Comparison of ENCODE assay signal across 30 cellular contexts in genomic region chr12:12609692-12610091, GRCh38.
"Had no signal": no experiment of that assay in that cellular context is flagged by ENCODE, and none has a peak within 500 bp of the region (broad histone marks: within the 10 kb centered on the region; RNA-seq: fewer than 3 reads in every experiment).

No MANE protein-coding gene starts in this region.

- H3K27me3 Mint-ChIP-seq: activated B cell treated with CpG ODN at 0.5 μM for 24 hours; activated CD4-positive, alpha-beta T cell treated with anti-CD3 and anti-CD28 coated beads, Interleukin-2, amount 10 ng/mL, durations not matched to agents 7 days and 5 days; activated naive CD8-positive, alpha-beta T cell treated with anti-CD3 and anti-CD28 coated beads, Interleukin-2, amount 10 ng/mL, durations not matched to agents 7 days and 5 days; T-cell had no signal

- H3K4me3 ChIP-seq: ascending aorta, breast epithelium, cardiac muscle cell, colonic mucosa, esophagus squamous epithelium, gastroesophageal sphincter, heart right ventricle had no signal

- H3K4me3 Mint-ChIP-seq: activated naive CD8-positive, alpha-beta T cell treated with anti-CD3 and anti-CD28 coated beads, Interleukin-2, amount 10 ng/mL, durations not matched to agents 7 days and 5 days; T-helper 2 cell treated with Interferon-gamma antibody and Interleukin-4, amounts not matched to agents 5 μg/mL and 100 μg/mL, for 36 hours had no signal

- H3K9me3 ChIP-seq: ascending aorta, breast epithelium, colonic mucosa, esophagus squamous epithelium, gastroesophageal sphincter, heart right ventricle had no signal

- H3K36me3 ChIP-seq: ascending aorta, breast epithelium, cardiac muscle cell, colonic mucosa, gastroesophageal sphincter, WERI-Rb-1 had no signal

- DNase-seq: activated B cell treated with CpG ODN at 0.5 μM for 24 hours; activated CD4-positive, alpha-beta T cell treated with anti-CD3 and anti-CD28 coated beads for 4 hours; activated CD4-positive, alpha-beta T cell treated with anti-CD3 and anti-CD28 coated beads, Interleukin-2, amount 10 ng/mL, durations not matched to agents 7 days and 5 days; activated CD4-positive, alpha-beta T cell treated with anti-CD3 and anti-CD28 coated beads, Interleukin-2, amount 50 U/mL, for 4 hours; activated CD8-positive, alpha-beta memory T cell treated with anti-CD3 and anti-CD28 coated beads for 24 hours; activated gamma-delta T cell; activated naive CD4-positive, alpha-beta T cell; activated naive CD4-positive, alpha-beta T cell treated with anti-CD3 and anti-CD28 coated beads, Interleukin-2, amount 10 ng/mL, durations not matched to agents 7 days and 5 days; activated naive CD8-positive, alpha-beta T cell treated with anti-CD3 and anti-CD28 coated beads, Interleukin-2, amount 10 ng/mL, durations not matched to agents 7 days and 5 days; activated T-cell treated with anti-CD3 and anti-CD28 coated beads, Interleukin-2, amount 50 U/mL, for 72 hours; central memory CD4-positive, alpha-beta T cell; cerebellar nuclear complex; colonic mucosa; effector CD8-positive, alpha-beta T cell; esophagus squamous epithelium; foreskin melanocyte; heart right ventricle; SW 1271; T-cell; T1000; WERI-Rb-1 had no signal

- H3K9me3 Mint-ChIP-seq: activated B cell treated with CpG ODN at 0.5 μM for 24 hours; activated CD4-positive, alpha-beta T cell treated with anti-CD3 and anti-CD28 coated beads, Interleukin-2, amount 10 ng/mL, durations not matched to agents 7 days and 5 days; activated naive CD4-positive, alpha-beta T cell treated with anti-CD3 and anti-CD28 coated beads, Interleukin-2, amount 10 ng/mL, durations not matched to agents 7 days and 5 days; activated naive CD4-positive, alpha-beta T cell treated with anti-CD3 and anti-CD28 coated beads, Interleukin-2, amount 50 U/mL, for 72 hours; activated naive CD8-positive, alpha-beta T cell treated with anti-CD3 and anti-CD28 coated beads, Interleukin-2, amount 10 ng/mL, durations not matched to agents 7 days and 5 days; activated T-cell treated with anti-CD3 and anti-CD28 coated beads, Interleukin-2, amount 50 U/mL, for 72 hours; T-cell; T-helper 1 cell treated with Interleukin-12 subunit alpha and Interleukin-12 subunit beta and Interleukin-4 antibody, amounts not matched to agents 30 μg/mL and 1 μg/mL, for 36 hours; T-helper 2 cell treated with Interferon-gamma antibody and Interleukin-4, amounts not matched to agents 5 μg/mL and 100 μg/mL, for 36 hours had no signal

- H3K4me1 ChIP-seq: colonic mucosa had no signal

- ATAC-seq: activated CD4-positive, CD25-positive, alpha-beta regulatory T cell treated with anti-CD3 and anti-CD28 coated beads, Interleukin-2, amount 50 U/mL, for 24 hours; activated naive CD4-positive, alpha-beta T cell treated with anti-CD3 and anti-CD28 coated beads, Interleukin-2, amount 50 U/mL, for 72 hours; activated T-cell treated with anti-CD3 and anti-CD28 coated beads, Interleukin-2, amount 50 U/mL, for 72 hours; gastroesophageal sphincter; heart right ventricle; T-cell had no signal

- H3K27ac Mint-ChIP-seq: activated B cell treated with CpG ODN at 0.5 μM for 24 hours; activated naive CD8-positive, alpha-beta T cell treated with anti-CD3 and anti-CD28 coated beads, Interleukin-2, amount 10 ng/mL, durations not matched to agents 7 days and 5 days; T-helper 2 cell treated with Interferon-gamma antibody and Interleukin-4, amounts not matched to agents 5 μg/mL and 100 μg/mL, for 36 hours had no signal

- H3K27me3 ChIP-seq: ascending aorta, breast epithelium, cardiac muscle cell, colonic mucosa, esophagus squamous epithelium, gastroesophageal sphincter, heart right ventricle had no signal

- H3K27ac ChIP-seq: cardiac muscle cell, colonic mucosa, epithelial cell of prostate, esophagus squamous epithelium, gastroesophageal sphincter, WERI-Rb-1 had no signal
